1 cellular context compared by ENCODE assay signal in genomic region chr2:201237486-201238241, GRCh38.
TF ChIP-seq lines count a peak whose summit lies in the region.

No MANE protein-coding gene starts in this region.

TF ChIP-seq in K562, 482 proteins besides CTCF, POLR2A, EP300 and RAD21:
- peak; percentile 62; the same call in 1 of the 2 replicates for TF ChIP-seq BCOR (IDR thresholded peaks at IDR 0.05)
- no peak for TF ChIP-seq STAT5B (CRISPR knock-in tag; IDR thresholded peaks at IDR 0.05)
- peak; percentile 67; the same call in 1 of the 2 replicates for TF ChIP-seq SPI1 (IDR thresholded peaks at IDR 0.05; ENCODE audit: borderline replicate concordance, low read depth, low read length)
- no peak for TF ChIP-seq DACH1 (IDR thresholded peaks at IDR 0.05; ENCODE audit: partially characterized antibody)
- no peak for TF ChIP-seq NR4A1 (CRISPR knock-in tag; IDR thresholded peaks at IDR 0.05)
- no peak for TF ChIP-seq NR4A1 (tag; IDR thresholded peaks at IDR 0.05)
- peak; percentile 91 for TF ChIP-seq ZFP36 (IDR thresholded peaks at IDR 0.05; ENCODE audit: low read depth, low read length, partially characterized antibody)
- TF ChIP-seq ID3 (CRISPR knock-in tag; IDR thresholded peaks at IDR 0.05): no peak
- no peak for TF ChIP-seq ID3 (tag; IDR thresholded peaks at IDR 0.05)
- no peak for TF ChIP-seq ZNF224 (CRISPR knock-in tag; IDR thresholded peaks at IDR 0.05)
- no peak for TF ChIP-seq POLR2G (IDR thresholded peaks at IDR 0.05; ENCODE audit: low read depth, low read length)
- no peak for TF ChIP-seq ZNF778 (CRISPR knock-in tag; IDR thresholded peaks at IDR 0.05)
- TF ChIP-seq ZBTB8A (IDR thresholded peaks at IDR 0.05; ENCODE audit: partially characterized antibody): no peak
- no peak for TF ChIP-seq SREBF1 (IDR thresholded peaks at IDR 0.05; ENCODE audit: borderline replicate concordance, low read depth, low read length)
- 0 out of 2 replicates have a peak, but pooled peaks have one; percentile 8 for TF ChIP-seq NFE2 (IDR thresholded peaks at IDR 0.05; ENCODE audit: low read depth)
- TF ChIP-seq ZBTB40 (IDR thresholded peaks at IDR 0.05): no peak
- no peak for TF ChIP-seq ZBTB40 (CRISPR knock-in tag; IDR thresholded peaks at IDR 0.05)
